Comparison of ENCODE assay signal across 8 cellular contexts in genomic region chr3:88150771-88151170, GRCh38. TPM values are rescaled to one million over a fixed set of nuclear protein-coding genes. Genes with fewer than 3 reads are reported as not detected.
DNase-seq lines count a peak whose midpoint lies in the region; ATAC-seq and TF ChIP-seq lines count a peak whose summit lies in the region.

No MANE protein-coding gene starts in this region.

- intact Hi-C loops in left ventricle myocardium inferior (cut with micrococcal nuclease) (no loop called here), left ventricle myocardium superior (cut with micrococcal nuclease) (no loop called here)

- peak overlapping the region; percentile 98 for H3K27ac Mint-ChIP-seq in activated naive CD8-positive, alpha-beta T cell treated with anti-CD3 and anti-CD28 coated beads, Interleukin-2, amount 50 U/mL, for 24 hours
- H3K27ac Mint-ChIP-seq in type B pancreatic cell: peak overlapping the region; percentile 99

- DNase-seq in left ventricle myocardium inferior (no peak), left ventricle myocardium superior (no peak), left kidney (ENCODE audit: low read depth, low spot score) (peak; percentile 16), type B pancreatic cell (ENCODE audit: extremely low spot score, unreplicated experiment) (no peak), H4 (ENCODE audit: low spot score) (no peak), NCI-H1048 (lab: John Stamatoyannopoulos, UW) (no peak), HCEC 1CT (no peak)
- no peak for DNase-seq in activated naive CD8-positive, alpha-beta T cell treated with anti-CD3 and anti-CD28 coated beads, Interleukin-2, amount 50 U/mL, for 24 hours

- peaks cover 28% of the 10 kb centered on the region for H3K36me3 ChIP-seq in left ventricle myocardium inferior

- H3K9me3 ChIP-seq in left ventricle myocardium inferior (replicated peaks): no peaks in the 10 kb centered on the region

- H3K27me3 Mint-ChIP-seq in activated naive CD8-positive, alpha-beta T cell treated with anti-CD3 and anti-CD28 coated beads, Interleukin-2, amount 50 U/mL, for 24 hours: no peaks in the 10 kb centered on the region
- no peaks in the 10 kb centered on the region for H3K27me3 Mint-ChIP-seq in type B pancreatic cell

- no peak for ATAC-seq in left ventricle myocardium superior
- no peak for ATAC-seq in activated naive CD8-positive, alpha-beta T cell treated with anti-CD3 and anti-CD28 coated beads, Interleukin-2, amount 50 U/mL, for 24 hours

- H3K9me3 Mint-ChIP-seq in activated naive CD8-positive, alpha-beta T cell treated with anti-CD3 and anti-CD28 coated beads, Interleukin-2, amount 50 U/mL, for 24 hours: no peaks in the 10 kb centered on the region
- H3K9me3 Mint-ChIP-seq in type B pancreatic cell: no peaks in the 10 kb centered on the region

- no peaks in the 10 kb centered on the region for H3K27me3 ChIP-seq in left ventricle myocardium inferior (ENCODE audit: low read depth)

- H3K27ac ChIP-seq in left ventricle myocardium inferior (replicated peaks): peak overlapping the region; percentile 93

- peaks cover 42% of the 10 kb centered on the region for H3K4me1 Mint-ChIP-seq in activated naive CD8-positive, alpha-beta T cell treated with anti-CD3 and anti-CD28 coated beads, Interleukin-2, amount 50 U/mL, for 24 hours
- H3K4me1 Mint-ChIP-seq in type B pancreatic cell (ENCODE audit: unreplicated experiment): peaks cover 23% of the 10 kb centered on the region

- H3K4me1 ChIP-seq in left ventricle myocardium inferior: peaks cover 52% of the 10 kb centered on the region

- TF ChIP-seq CTCF in left ventricle myocardium inferior (IDR thresholded peaks at IDR 0.05; ENCODE audit: borderline replicate concordance) (no peak), type B pancreatic cell (conservative IDR thresholded peaks at IDR 0.05) (no peak)

- peak overlapping the region; percentile 85 for H3K4me3 ChIP-seq in left ventricle myocardium inferior

- H3K36me3 Mint-ChIP-seq in activated naive CD8-positive, alpha-beta T cell treated with anti-CD3 and anti-CD28 coated beads, Interleukin-2, amount 50 U/mL, for 24 hours (ENCODE audit: low read depth): peaks cover 12% of the 10 kb centered on the region
- peaks cover 11% of the 10 kb centered on the region for H3K36me3 Mint-ChIP-seq in type B pancreatic cell

- H3K4me3 Mint-ChIP-seq in activated naive CD8-positive, alpha-beta T cell treated with anti-CD3 and anti-CD28 coated beads, Interleukin-2, amount 50 U/mL, for 24 hours: peak overlapping the region; percentile 95
- peak overlapping the region; percentile 99 for H3K4me3 Mint-ChIP-seq in type B pancreatic cell

RNA-seq across cellular contexts. Expression of gene C3orf38, which starts 1.0 kb away (rescaled TPM):
- total RNA-seq in left ventricle myocardium inferior (12.6 TPM), left ventricle myocardium superior (11.4 TPM), type B pancreatic cell (ENCODE audit: low replicate concordance) (27.2 and 31.1 TPM in 2 replicates)
- 14.3 and 17.5 TPM in 2 replicates for total RNA-seq in H4 (2014; rRNA removed; shearing (Covaris generic))
